In genomic region chr2:33477473-33478468, GRCh38 we compare ENCODE assay signal across 8 cellular contexts. TPM values are rescaled to one million over a fixed set of nuclear protein-coding genes. Genes with fewer than 3 reads are reported as not detected.
A peak's percentile ranks its signal among the peaks of the same experiment; 100 is the strongest.
DNase-seq lines count a peak whose midpoint lies in the region; ATAC-seq, FAIRE-seq and TF ChIP-seq lines count a peak whose summit lies in the region.

No MANE protein-coding gene starts in this region.

- no peaks in the 10 kb centered on the region for H3K79me2 ChIP-seq in astrocyte (ENCODE audit: insufficient read depth, low read length)
- no peaks in the 10 kb centered on the region for H3K79me2 ChIP-seq in mesendoderm (ENCODE audit: control insufficient read depth, insufficient read depth, low read length)

- H3K36me3 Mint-ChIP-seq in astrocyte (ENCODE audit: low read depth, unreplicated experiment): peaks cover 1% of the 10 kb centered on the region

- no peaks in the 10 kb centered on the region for H3K9me3 ChIP-seq in KOPT-K1 (ENCODE audit: insufficient read depth, low read length, poor library complexity, severe bottlenecking)
- H3K9me3 ChIP-seq in astrocyte (ENCODE audit: insufficient read depth, low read depth, low read length): no peaks in the 10 kb centered on the region
- H3K9me3 ChIP-seq in upper lobe of left lung: no peaks in the 10 kb centered on the region

- ATAC-seq in GM21381 (IDR thresholded peaks at IDR 0.05; ENCODE audit: unreplicated experiment) (peak; percentile 35), upper lobe of left lung (ENCODE audit: low FRiP score in 2 of 2) (peak in 1 of 2 donors; percentile 28)

- H3K4me3 ChIP-seq in GM06990 (replicated peaks; ENCODE audit: low read depth, low read length) (peak overlapping the region; percentile 73), astrocyte (ENCODE audit: insufficient read depth, low read depth, low read length) (no peak overlapping the region), mesendoderm (ENCODE audit: low read length) (no peak overlapping the region), upper lobe of left lung (peak overlapping the region in 3 of 4 donors; percentile 60 to 70 (median 65))

- no peak for DNase-seq in GM06990 (ENCODE audit: extremely low read depth, insufficient read length)
- DNase-seq in astrocyte (ENCODE audit: low read depth): no peak
- peak; percentile 55 for DNase-seq in mesendoderm
- peak in 1 of 2 donors; percentile 72 for DNase-seq in upper lobe of left lung
- DNase-seq in D721Med (ENCODE audit: insufficient read length, low spot score): no peak
- no peak for DNase-seq in NCI-H1105 treated with DMSO at 0.1 percent for 48 hours (lab: John Stamatoyannopoulos, UW)

- no peak overlapping the region for H3K4ac ChIP-seq in mesendoderm (ENCODE audit: low read depth, low read length)

- H3K79me1 ChIP-seq in mesendoderm (ENCODE audit: low read length): no peaks in the 10 kb centered on the region

- H2BK15ac ChIP-seq in mesendoderm (replicated peaks; ENCODE audit: low read depth): no peak overlapping the region

- no peak overlapping the region for H4K8ac ChIP-seq in mesendoderm (ENCODE audit: low read depth, low read length)

- no peak for FAIRE-seq in astrocyte (lab: Jason Lieb, UNC)
- no peak for FAIRE-seq in D721Med (lab: Jason Lieb, UNC)

- no peak for TF ChIP-seq EP300 in upper lobe of left lung (IDR thresholded peaks at IDR 0.05)

- peak overlapping the region; percentile 56 for H3K18ac ChIP-seq in mesendoderm (ENCODE audit: low read length)

- no peak overlapping the region for H4K5ac ChIP-seq in mesendoderm (ENCODE audit: low read length)

- H3K27me3 ChIP-seq in GM06990 (replicated peaks; ENCODE audit: control insufficient read depth, insufficient read depth, low read length) (no peaks in the 10 kb centered on the region), astrocyte (ENCODE audit: insufficient read depth, low read length) (no peaks in the 10 kb centered on the region), mesendoderm (ENCODE audit: insufficient read depth, low read length, poor library complexity) (no peaks in the 10 kb centered on the region), upper lobe of left lung (no peaks in the 10 kb centered on the region)

- H3K23ac ChIP-seq in mesendoderm (ENCODE audit: low read length): no peak overlapping the region

- H3K56ac ChIP-seq in mesendoderm (ENCODE audit: low read length): no peak overlapping the region

- H3K4me1 ChIP-seq in astrocyte (ENCODE audit: insufficient read depth, low read length) (peaks cover 4% of the 10 kb centered on the region), mesendoderm (ENCODE audit: control insufficient read depth, low read depth, low read length) (peaks cover 5% of the 10 kb centered on the region), upper lobe of left lung (peaks cover 14 to 31% (median 19%) of the 10 kb centered on the region in 4 donors)

- TF ChIP-seq CTCF in GM06990 (IDR thresholded peaks at IDR 0.05; ENCODE audit: insufficient read depth, low read length, poor library complexity, severe bottlenecking): no peak
- TF ChIP-seq CTCF in astrocyte (IDR thresholded peaks at IDR 0.05; ENCODE audit: insufficient read depth, low read depth, low read length): no peak
- TF ChIP-seq CTCF in upper lobe of left lung (IDR thresholded peaks at IDR 0.05): no peak
- TF ChIP-seq CTCF in D721Med (IDR thresholded peaks at IDR 0.05; ENCODE audit: insufficient read depth, missing control alignments): no peak

- peak in 1 of 4 donors; percentile 67 for TF ChIP-seq POLR2A in upper lobe of left lung (IDR thresholded peaks at IDR 0.05)

- H3K4me3 Mint-ChIP-seq in astrocyte (ENCODE audit: unreplicated experiment): no peak overlapping the region

- no peak overlapping the region for H2AK5ac ChIP-seq in mesendoderm (ENCODE audit: low read length)

- H3K36me3 ChIP-seq in GM06990 (ENCODE audit: control insufficient read depth, insufficient read depth, low read length): no peaks in the 10 kb centered on the region
- H3K36me3 ChIP-seq in KOPT-K1 (ENCODE audit: insufficient read depth, low read length): no peaks in the 10 kb centered on the region
- no peaks in the 10 kb centered on the region for H3K36me3 ChIP-seq in astrocyte (ENCODE audit: insufficient read depth, low read length)
- H3K36me3 ChIP-seq in mesendoderm (ENCODE audit: control insufficient read depth, insufficient read depth, low read length): no peaks in the 10 kb centered on the region
- H3K36me3 ChIP-seq in upper lobe of left lung: peaks cover 0 to 3% (median 0%) of the 10 kb centered on the region in 4 donors

- H4K20me1 ChIP-seq in astrocyte (ENCODE audit: insufficient read depth, low read length): no peaks in the 10 kb centered on the region

- no peak overlapping the region for H3K27ac Mint-ChIP-seq in astrocyte (ENCODE audit: unreplicated experiment)

- H3K4me2 ChIP-seq in astrocyte (ENCODE audit: low read length): peak overlapping the region; percentile 98
- H3K4me2 ChIP-seq in mesendoderm (ENCODE audit: low read length): no peak overlapping the region

- H3K9ac ChIP-seq in astrocyte (ENCODE audit: low read length) (no peak overlapping the region), mesendoderm (ENCODE audit: low read length) (no peak overlapping the region)

- no peak overlapping the region for H2BK5ac ChIP-seq in mesendoderm (ENCODE audit: low read length)

- H3K9me3 Mint-ChIP-seq in astrocyte (ENCODE audit: unreplicated experiment): peaks cover 5% of the 10 kb centered on the region

- H3K27ac ChIP-seq in KOPT-K1 (ENCODE audit: low read depth, low read length, poor library complexity, severe bottlenecking) (peak overlapping the region; percentile 93), astrocyte (ENCODE audit: low read depth, low read length) (no peak overlapping the region), mesendoderm (ENCODE audit: low read depth, low read length) (no peak overlapping the region), upper lobe of left lung (peak overlapping the region; percentile 87 to 93 (median 90))

- no peaks in the 10 kb centered on the region for H3K27me3 Mint-ChIP-seq in astrocyte (ENCODE audit: low read depth, unreplicated experiment)

- WGBS in mesendoderm (ENCODE audit: extremely low coverage, insufficient coverage, low lambda C conversion rate): no CpG with 5 or more reads among the region's 20 CpGs
- WGBS in upper lobe of left lung, 2 donors: 57% methylated on average over 20 of the region's 20 CpGs

- H2BK120ac ChIP-seq in mesendoderm (ENCODE audit: low read depth, low read length): no peak overlapping the region

- no peak overlapping the region for H2AFZ ChIP-seq in astrocyte (ENCODE audit: low read depth, low read length)

- H3K4me1 Mint-ChIP-seq in astrocyte (ENCODE audit: low read depth, unreplicated experiment): peaks cover 20% of the 10 kb centered on the region

RNA-seq across cellular contexts. Expression of gene RASGRP3, which starts 1.3 kb away (rescaled TPM):
- total RNA-seq in astrocyte (2.0 and 2.8 TPM in 2 replicates), upper lobe of left lung (10 to 100 TPM in 5 of 6 donors, 1 to 10 TPM in 1; 7.0 to 34.6 (median 14.1) TPM)
- 0.55 TPM for polyA plus RNA-seq in mesendoderm (2013, experiment 1 of 2)
- 0.29 TPM for polyA plus RNA-seq in mesendoderm (2013, experiment 2 of 2)

Comparison
In these comparisons a context has a peak if more than half of its experiments do, and no peak if none do; other contexts are left out.
1. H3K4me3 ChIP-seq: peak in GM06990 (single experiment) and upper lobe of left lung (3 of 4); none in astrocyte (single experiment) and mesendoderm (single experiment).
2. H3K27ac ChIP-seq: peak in KOPT-K1 (single experiment) and upper lobe of left lung (4 of 4); none in astrocyte (single experiment) and mesendoderm (single experiment).